ENCODE assay signal across 9 cellular contexts in the genomic region with DNA sequence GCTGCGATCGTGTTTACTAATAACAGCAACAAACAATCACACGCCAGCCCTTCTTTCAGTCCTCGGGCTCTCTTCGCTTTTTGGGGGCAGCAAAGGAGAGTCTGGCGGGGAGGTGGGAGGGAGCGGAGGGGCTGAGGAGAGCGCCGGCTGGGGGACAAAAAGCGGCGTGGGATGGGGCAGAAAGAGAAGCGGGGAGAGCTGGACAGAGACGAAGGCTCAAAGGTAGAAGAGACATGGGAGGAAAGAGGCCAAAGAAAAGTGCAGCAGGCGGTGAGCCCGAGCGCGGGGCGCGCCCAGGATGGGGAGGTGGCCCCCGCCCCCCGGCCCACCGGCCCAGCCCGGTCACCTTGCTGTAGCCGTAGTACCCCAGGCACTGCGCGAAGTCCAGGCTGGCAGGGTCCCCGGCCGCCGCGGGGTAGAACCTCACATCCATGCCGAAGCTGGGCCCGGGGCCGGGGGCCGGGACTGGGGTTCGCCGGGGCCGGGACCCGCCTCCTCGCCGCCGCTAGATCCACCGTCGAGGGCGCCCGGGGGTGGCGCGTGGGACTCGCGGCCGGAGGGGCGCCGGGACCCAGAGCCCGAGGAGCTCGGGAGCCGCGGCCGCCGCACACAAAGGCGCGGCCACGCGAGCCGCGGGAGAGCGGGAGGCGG. TPM values are rescaled to one million over a fixed set of nuclear protein-coding genes. Genes with fewer than 3 reads are reported as not detected.
A peak's percentile ranks its signal among the peaks of the same experiment; 100 is the strongest.
DNase-seq lines count a peak whose midpoint lies in the region; ATAC-seq and TF ChIP-seq lines count a peak whose summit lies in the region.
"Had no signal": no experiment of that assay in that cellular context is flagged by ENCODE, and none has a peak within 500 bp of the region (broad histone marks: within the 10 kb centered on the region; RNA-seq: fewer than 3 reads in every experiment).

No MANE protein-coding gene starts in this region.

- H3K27me3 Mint-ChIP-seq in Caco-2 (ENCODE audit: insufficient read depth, unreplicated experiment), result peaks cover 3% of the 10 kb centered on the region
- H3K27me3 Mint-ChIP-seq in progenitor cell of endocrine pancreas, result no peaks in the 10 kb centered on the region

- TF ChIP-seq CTCF in Caco-2 (IDR thresholded peaks at IDR 0.05; ENCODE audit: insufficient read depth in 1 of 2, low read depth in 1 of 2, low read length in 1 of 2, severe bottlenecking in 1 of 2, unreplicated experiment in 1 of 2) (no peak), progenitor cell of endocrine pancreas (IDR thresholded peaks at IDR 0.05; ENCODE audit: unreplicated experiment) (no peak)

- H3K4me1 Mint-ChIP-seq in Caco-2 (ENCODE audit: low read depth, unreplicated experiment) (peaks cover 6% of the 10 kb centered on the region), progenitor cell of endocrine pancreas (ENCODE audit: low read depth) (peaks cover 57% of the 10 kb centered on the region)

- no peaks in the 10 kb centered on the region for H3K36me3 ChIP-seq in Caco-2 (ENCODE audit: control insufficient read depth, insufficient read depth, low read length)

- H3K9me3 ChIP-seq in Caco-2 (no peaks in the 10 kb centered on the region), iPS-18c (ENCODE audit: control insufficient read depth, insufficient read depth, low read length) (no peaks in the 10 kb centered on the region)

- H3K36me3 Mint-ChIP-seq in Caco-2 (ENCODE audit: insufficient read depth, unreplicated experiment) (no peaks in the 10 kb centered on the region), progenitor cell of endocrine pancreas (ENCODE audit: insufficient read depth) (peaks cover 5% of the 10 kb centered on the region)

- intact Hi-C loops in Caco-2 (cut with micrococcal nuclease; ENCODE audit: unreplicated experiment), result loop anchor here (5.0 kb wide), 2 partner anchors 54 to 104 kb away; no protein-coding TSS in a partner anchor

- no TSS peak for BruUV-seq in Caco-2 (replicated peaks; lab: Mats Ljungman, UMichigan)

- H3K4me3 Mint-ChIP-seq in Caco-2 (ENCODE audit: unreplicated experiment) (peak overlapping the region; percentile 77), progenitor cell of endocrine pancreas (ENCODE audit: low read depth) (peak overlapping the region; percentile 98)

- 0 out of 2 replicates have a peak, but pooled peaks cover 3% of the 10 kb centered on the region for H3K4me1 ChIP-seq in Caco-2

- no peaks in the 10 kb centered on the region for H3K9me3 Mint-ChIP-seq in Caco-2 (ENCODE audit: unreplicated experiment)
- no peaks in the 10 kb centered on the region for H3K9me3 Mint-ChIP-seq in progenitor cell of endocrine pancreas (ENCODE audit: low read depth)

- H3K27me3 ChIP-seq in Caco-2 (replicated peaks; ENCODE audit: control insufficient read depth, insufficient read depth, low read length), result no peaks in the 10 kb centered on the region

- H3K27ac Mint-ChIP-seq in Caco-2 (ENCODE audit: unreplicated experiment) (no peak overlapping the region), progenitor cell of endocrine pancreas (peak overlapping the region; percentile 94)

- POLR2A ChIA-PET in Caco-2 (lab: Charles Lee), result no interaction called here

- DNase-seq in Caco-2 (peak in 1 of 2 experiments; percentile 22), NCI-H69 (lab: John Stamatoyannopoulos, UW) (peak; percentile 48), progenitor cell of endocrine pancreas (ENCODE audit: low spot score, unreplicated experiment) (no peak), medulla oblongata (ENCODE audit: extremely low spot score) (no peak), CD1c-positive myeloid dendritic cell (ENCODE audit: extremely low spot score) (no peak)
- no peak for DNase-seq in activated CD8-positive, alpha-beta memory T cell treated with anti-CD3 and anti-CD28 coated beads, Interleukin-2, amount 50 U/mL, for 4 hours

- peak overlapping the region; percentile 80 for H3K4me3 ChIP-seq in Caco-2 (ENCODE audit: low read depth, low read length)
- peak overlapping the region; percentile 79 for H3K4me3 ChIP-seq in iPS-18c (ENCODE audit: insufficient read depth, low read depth, low read length)

- CTCF ChIA-PET in Caco-2 (lab: Charles Lee), result no interaction called here

- no peak for ATAC-seq in HG03139 (IDR thresholded peaks at IDR 0.05; ENCODE audit: unreplicated experiment)

RNA-seq across cellular contexts. Expression of a gene that starts 0.5 kb away (rescaled TPM):
- total RNA-seq in Caco-2 (2022) (3.6 and 6.0 TPM in 2 replicates), progenitor cell of endocrine pancreas (80.8 and 84.8 TPM in 2 replicates)
- total RNA-seq: glomerular endothelial cell had no signal

Comparison
In these comparisons a context has a peak if more than half of its experiments do, and no peak if none do; other contexts are left out.
1. RNA of a gene that starts 0.5 kb away (total RNA-seq): 80.8 to 84.8 TPM in progenitor cell of endocrine pancreas; 3.6 to 6.0 TPM in Caco-2; every median in the first group is over 10 times any median in the second.